9 cellular contexts compared by ENCODE assay signal in genomic region chr1:172906778-172907592, GRCh38.
A peak's percentile ranks its signal among the peaks of the same experiment; 100 is the strongest.
DNase-seq lines count a peak whose midpoint lies in the region; ATAC-seq, FAIRE-seq and TF ChIP-seq lines count a peak whose summit lies in the region.
"Had no signal": no experiment of that assay in that cellular context is flagged by ENCODE, and none has a peak within 500 bp of the region (broad histone marks: within the 10 kb centered on the region; RNA-seq: fewer than 3 reads in every experiment).

No MANE protein-coding gene starts in this region.

- no TSS peak for BruUV-seq in HepG2 (replicated peaks; lab: Mats Ljungman, UMichigan)

- POLR2A ChIA-PET in HepG2 (lab: Yijun Ruan, JAX) = no interaction called here
- POLR2A ChIA-PET in HEK293T (lab: Yijun Ruan, JAX) = no interaction called here

- TF ChIP-seq EP300 in HepG2 (IDR thresholded peaks at IDR 0.05; ENCODE audit: low read depth in 2 of 2, low read length in 2 of 2) = no peak
- no peak for TF ChIP-seq EP300 in HepG2 (CRISPR knock-in tag; IDR thresholded peaks at IDR 0.05; ENCODE audit: borderline replicate concordance)

- no peaks in the 10 kb centered on the region for H3K79me2 ChIP-seq in HepG2 (ENCODE audit: insufficient read depth, low read length)

- CTCF ChIA-PET in HepG2 (lab: Yijun Ruan, JAX; ENCODE audit: low intra/inter-chr PET ratio, low total read pairs) = no interaction called here
- CTCF ChIA-PET in HEK293T (lab: Yijun Ruan, JAX) = no interaction called here

- in situ Hi-C loops in HepG2 (cut with HindIII; ENCODE audit: extremely low pct_ligation_motif_present, low pct_unique_long_range_greater_than_20kb) = no loop called here

- WGBS in HepG2 (ENCODE audit: low lambda C conversion rate) = 28% methylated on average over 4 of the region's 4 CpGs
- 49% methylated on average over 4 of the region's 4 CpGs for WGBS in right lobe of liver (ENCODE audit: insufficient coverage, low coverage, low lambda C conversion rate, missing lambda C conversion rate)

- H3K27me3 Mint-ChIP-seq in endothelial cell (ENCODE audit: unreplicated experiment) = peaks cover 1% of the 10 kb centered on the region
- H3K27me3 Mint-ChIP-seq in type B pancreatic cell = no peaks in the 10 kb centered on the region

- H3K36me3 ChIP-seq in HepG2 (replicated peaks in 1 of 2; ENCODE audit: control insufficient read depth in 1 of 2, insufficient read depth in 2 of 2, low read length in 2 of 2) = no peaks in the 10 kb centered on the region
- no peaks in the 10 kb centered on the region for H3K36me3 ChIP-seq in right lobe of liver
- H3K36me3 ChIP-seq in SJSA1 = peaks cover 18% of the 10 kb centered on the region

- H3K9ac ChIP-seq in HepG2 (ENCODE audit: insufficient read depth, low read depth, low read length) = no peak overlapping the region

- H3K27ac Mint-ChIP-seq in endothelial cell (ENCODE audit: unreplicated experiment) (peak overlapping the region; percentile 90), type B pancreatic cell (peak overlapping the region; percentile 37)

- H2AFZ ChIP-seq in HepG2 (ENCODE audit: low read length) = no peak overlapping the region

- no peaks in the 10 kb centered on the region for H3K9me3 Mint-ChIP-seq in endothelial cell (ENCODE audit: unreplicated experiment)
- no peaks in the 10 kb centered on the region for H3K9me3 Mint-ChIP-seq in type B pancreatic cell

- H3K4me1 Mint-ChIP-seq in endothelial cell (ENCODE audit: unreplicated experiment) (peaks cover 8% of the 10 kb centered on the region), type B pancreatic cell (ENCODE audit: unreplicated experiment) (no peaks in the 10 kb centered on the region)

- TF ChIP-seq CTCF in HepG2 (CRISPR knock-in tag; IDR thresholded peaks at IDR 0.05) (no peak), right lobe of liver (IDR thresholded peaks at IDR 0.05) (no peak), endothelial cell (IDR thresholded peaks at IDR 0.05; ENCODE audit: unreplicated experiment) (no peak), type B pancreatic cell (conservative IDR thresholded peaks at IDR 0.05) (no peak)

- no peaks in the 10 kb centered on the region for H3K4me1 ChIP-seq in HepG2 (ENCODE audit: insufficient read depth, low read length)
- H3K4me1 ChIP-seq in right lobe of liver = no peaks in the 10 kb centered on the region
- peaks cover 84% of the 10 kb centered on the region for H3K4me1 ChIP-seq in SJSA1 (replicated peaks)

- H4K20me1 ChIP-seq in HepG2 (ENCODE audit: insufficient read depth, low read length) = no peaks in the 10 kb centered on the region

- H3K9me3 ChIP-seq in HepG2 (ENCODE audit: low read length) (no peaks in the 10 kb centered on the region), right lobe of liver (no peaks in the 10 kb centered on the region), SJSA1 (replicated peaks) (peaks cover 5% of the 10 kb centered on the region; the same call in 1 of the 2 replicates)

- intact Hi-C loops in HepG2 (cut with micrococcal nuclease; ENCODE audit: unreplicated experiment) = no loop called here
- intact Hi-C loops in right lobe of liver (cut with DNase I) = no loop called here

- H3K27me3 ChIP-seq in HepG2 (ENCODE audit: control insufficient read depth in 1 of 2, insufficient read depth in 2 of 2, low read length in 2 of 2) (no peaks in the 10 kb centered on the region), right lobe of liver (no peaks in the 10 kb centered on the region), SJSA1 (replicated peaks) (no peaks in the 10 kb centered on the region)

- H3K4me2 ChIP-seq in HepG2 (ENCODE audit: low read depth, low read length) = no peak overlapping the region

- FAIRE-seq in HepG2 (lab: Jason Lieb, UNC) = no peak

- no peak for TF ChIP-seq RAD21 in HepG2 (CRISPR knock-in tag; IDR thresholded peaks at IDR 0.05)

- H3K4me3 ChIP-seq in HepG2 (replicated peaks in 1 of 3; ENCODE audit: insufficient read depth in 1 of 3, low read depth in 2 of 3, low read length in 3 of 3) = no peak overlapping the region
- H3K4me3 ChIP-seq in right lobe of liver = no peak overlapping the region
- H3K4me3 ChIP-seq in SJSA1 = no peak overlapping the region

- no peaks in the 10 kb centered on the region for H3K36me3 Mint-ChIP-seq in endothelial cell (ENCODE audit: low read depth, unreplicated experiment)
- no peaks in the 10 kb centered on the region for H3K36me3 Mint-ChIP-seq in type B pancreatic cell

- ATAC-seq in HepG2 (no peak), right lobe of liver (no peak), HG03025 (IDR thresholded peaks at IDR 0.05; ENCODE audit: low FRiP score, unreplicated experiment) (no peak)

- TF ChIP-seq POLR2A in HepG2 (IDR thresholded peaks at IDR 0.05; ENCODE audit: insufficient read depth in 1 of 2, low read depth in 2 of 2, low read length in 2 of 2) = no peak
- no peak for TF ChIP-seq POLR2A in right lobe of liver (IDR thresholded peaks at IDR 0.05)

- H3K27ac ChIP-seq in HepG2 (ENCODE audit: extremely low read length, insufficient read depth, low read length) (no peak overlapping the region), right lobe of liver (no peak overlapping the region), SJSA1 (peak overlapping the region; percentile 95)

- no peak overlapping the region for H3K4me3 Mint-ChIP-seq in endothelial cell (ENCODE audit: unreplicated experiment)
- H3K4me3 Mint-ChIP-seq in type B pancreatic cell = no peak overlapping the region

- DNase-seq in HepG2 (ENCODE audit: low spot score) (no peak), right lobe of liver (no peak), SJSA1 (ENCODE audit: low read depth in 1 of 2, low spot score in 2 of 2) (peak; percentile 64 to 78), endothelial cell (ENCODE audit: low spot score) (peak; percentile 15), type B pancreatic cell (ENCODE audit: extremely low spot score, unreplicated experiment) (no peak), HEK293T (ENCODE audit: extremely low spot score) (no peak), NCI-H1105 treated with DMSO at 0.1 percent for 48 hours (lab: John Stamatoyannopoulos, UW) (no peak)
- DNase-seq: occipital lobe had no signal

TF ChIP-seq in HepG2, 621 proteins besides CTCF, POLR2A, EP300 and RAD21:
- TF ChIP-seq MAFK (conservative IDR thresholded peaks at IDR 0.05 in 1 of 2, IDR thresholded peaks at IDR 0.05 in 1 of 2; ENCODE audit: low read length in 2 of 2) (peak in 1 of 2 experiments; percentile 51; a peak in 2 of 4 replicates), DPF2 (CRISPR knock-in tag; IDR thresholded peaks at IDR 0.05; ENCODE audit: borderline replicate concordance, low read depth) (no peak), MZF1 (CRISPR knock-in tag; IDR thresholded peaks at IDR 0.05; ENCODE audit: borderline replicate concordance) (no peak), NFE2L2 (IDR thresholded peaks at IDR 0.05; ENCODE audit: low read length) (peak; percentile 70), MAFG (CRISPR knock-in tag; IDR thresholded peaks at IDR 0.05) (peak; percentile 61; the same call in 1 of the 2 replicates), ZNF10 (CRISPR knock-in tag; IDR thresholded peaks at IDR 0.05; ENCODE audit: borderline replicate concordance, low read depth) (no peak), ELF4 (CRISPR knock-in tag; IDR thresholded peaks at IDR 0.05; ENCODE audit: borderline replicate concordance) (no peak), MAFF (IDR thresholded peaks at IDR 0.05; ENCODE audit: low read depth, low read length) (peak; percentile 32; the same call in 1 of the 2 replicates), ZNF772 (CRISPR knock-in tag; IDR thresholded peaks at IDR 0.05) (no peak)

TF ChIP-seq in HEK293T, 16 proteins besides CTCF, POLR2A, EP300 and RAD21:
- no peak for TF ChIP-seq CTBP1 (IDR thresholded peaks at IDR 0.05; ENCODE audit: borderline replicate concordance)
- TF ChIP-seq FOXA1 (IDR thresholded peaks at IDR 0.05) = no peak
- no peak for TF ChIP-seq SUZ12 (IDR thresholded peaks at IDR 0.05)
- TF ChIP-seq SP1 (IDR thresholded peaks at IDR 0.05) = no peak
- no peak for TF ChIP-seq BHLHE40 (IDR thresholded peaks at IDR 0.05; ENCODE audit: borderline replicate concordance)
- no peak for TF ChIP-seq TARDBP (IDR thresholded peaks at IDR 0.05)
- no peak for TF ChIP-seq FOXM1 (IDR thresholded peaks at IDR 0.05; ENCODE audit: borderline replicate concordance)
- no peak for TF ChIP-seq PKNOX1 (IDR thresholded peaks at IDR 0.05)
- no peak for TF ChIP-seq LEF1 (IDR thresholded peaks at IDR 0.05; ENCODE audit: borderline replicate concordance)
- TF ChIP-seq ARNT (IDR thresholded peaks at IDR 0.05) = no peak
- TF ChIP-seq HDGF (IDR thresholded peaks at IDR 0.05; ENCODE audit: borderline replicate concordance) = no peak
- TF ChIP-seq NFRKB (IDR thresholded peaks at IDR 0.05) = no peak
- no peak for TF ChIP-seq ZNF384 (IDR thresholded peaks at IDR 0.05)
- no peak for TF ChIP-seq ELF4 (IDR thresholded peaks at IDR 0.05)
- TF ChIP-seq FOXK2 (IDR thresholded peaks at IDR 0.05) = no peak
- no peak for TF ChIP-seq L3MBTL2 (conservative IDR thresholded peaks at IDR 0.05)

Comparison
In these comparisons a context has a peak if more than half of its experiments do, and no peak if none do; other contexts are left out.
1. DNase-seq: peak in SJSA1 (2 of 2) and endothelial cell (single experiment); none in HepG2 (single experiment), right lobe of liver (0 of 3), type B pancreatic cell (single experiment), HEK293T (single experiment) and NCI-H1105 treated with DMSO at 0.1 percent for 48 hours (single experiment).